Comparison of ENCODE assay signal across 29 cellular contexts in the genomic region with DNA sequence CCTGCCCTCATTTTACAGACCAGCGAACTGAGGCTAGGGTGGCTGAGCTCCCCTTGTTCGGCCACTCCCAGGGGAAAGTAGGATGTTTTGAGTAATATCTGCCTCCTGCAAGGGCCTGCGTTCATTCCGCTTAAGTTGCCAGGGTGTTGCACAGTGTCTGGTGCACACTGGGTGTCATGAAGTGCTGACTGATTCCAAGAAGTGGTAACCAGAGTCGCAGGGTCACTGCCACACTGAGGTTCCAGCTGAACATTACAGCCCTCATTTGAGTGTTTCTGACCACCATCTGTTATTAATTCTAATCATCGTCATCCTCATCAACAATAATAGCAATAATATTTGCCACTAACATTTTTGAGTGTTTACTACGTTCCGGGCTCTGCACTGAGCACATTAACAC.
"Had no signal": no experiment of that assay in that cellular context is flagged by ENCODE, and none has a peak within 500 bp of the region (broad histone marks: within the 10 kb centered on the region; RNA-seq: fewer than 3 reads in every experiment).

No MANE protein-coding gene starts in this region.

- H3K27me3 Mint-ChIP-seq: activated CD4-positive, alpha-beta memory T cell treated with anti-CD3 and anti-CD28 coated beads, Interleukin-2, amount 10 ng/mL, durations not matched to agents 7 days and 5 days; activated CD4-positive, alpha-beta T cell treated with anti-CD3 and anti-CD28 coated beads, Interleukin-2, amount 10 ng/mL, durations not matched to agents 7 days and 5 days; activated naive CD4-positive, alpha-beta T cell treated with anti-CD3 and anti-CD28 coated beads, Interleukin-2, amount 50 U/mL, for 24 hours had no signal

- H3K4me3 Mint-ChIP-seq: activated CD4-positive, alpha-beta memory T cell treated with anti-CD3 and anti-CD28 coated beads, Interleukin-2, amount 10 ng/mL, durations not matched to agents 7 days and 5 days; activated CD4-positive, alpha-beta T cell treated with anti-CD3 and anti-CD28 coated beads, Interleukin-2, amount 10 ng/mL, durations not matched to agents 7 days and 5 days; activated naive CD4-positive, alpha-beta T cell treated with anti-CD3 and anti-CD28 coated beads, Interleukin-2, amount 50 U/mL, for 24 hours; activated naive CD8-positive, alpha-beta T cell treated with anti-CD3 and anti-CD28 coated beads, Interleukin-2, amount 50 U/mL, for 24 hours; activated T-cell treated with anti-CD3 and anti-CD28 coated beads, Interleukin-2, amount 50 U/mL, for 4 hours; activated T-helper 17 cell treated with anti-CD3 and anti-CD28 coated beads, Interleukin-2, amount 50 U/mL, for 72 hours; central memory CD8-positive, alpha-beta T cell; dendritic cell treated with granulocyte-macrophage colony-stimulating factor and Interleukin-4, amounts not matched to agents 40 ng/mL and 50 ng/mL, for 4 days; natural killer cell; WTC11 had no signal

- H3K4me1 ChIP-seq: left lung, lower lobe of right lung had no signal

- FAIRE-seq: bronchial epithelial cell, endometrium, islet of Langerhans, urothelium cell line had no signal

- H3K4me1 Mint-ChIP-seq: activated CD4-positive, alpha-beta memory T cell treated with anti-CD3 and anti-CD28 coated beads, Interleukin-2, amount 10 ng/mL, durations not matched to agents 7 days and 5 days; activated CD4-positive, alpha-beta T cell treated with anti-CD3 and anti-CD28 coated beads, Interleukin-2, amount 10 ng/mL, durations not matched to agents 7 days and 5 days; activated naive CD4-positive, alpha-beta T cell treated with anti-CD3 and anti-CD28 coated beads, Interleukin-2, amount 50 U/mL, for 24 hours; activated naive CD8-positive, alpha-beta T cell treated with anti-CD3 and anti-CD28 coated beads, Interleukin-2, amount 50 U/mL, for 24 hours; activated T-helper 17 cell treated with anti-CD3 and anti-CD28 coated beads, Interleukin-2, amount 50 U/mL, for 72 hours; central memory CD8-positive, alpha-beta T cell; natural killer cell; WTC11 had no signal

- H3K9me3 ChIP-seq: esophagus squamous epithelium, left lung, lower lobe of right lung, thoracic aorta had no signal

- H3K9me3 Mint-ChIP-seq: central memory CD8-positive, alpha-beta T cell had no signal

- ATAC-seq: activated naive CD8-positive, alpha-beta T cell treated with anti-CD3 and anti-CD28 coated beads, Interleukin-2, amount 50 U/mL, for 24 hours; activated T-cell treated with anti-CD3 and anti-CD28 coated beads, Interleukin-2, amount 50 U/mL, for 4 hours; activated T-helper 17 cell treated with anti-CD3 and anti-CD28 coated beads, Interleukin-2, amount 50 U/mL, for 72 hours; left lung; lower lobe of right lung; natural killer cell; WTC11 had no signal

- H3K27me3 ChIP-seq: left lung had no signal

- H3K36me3 Mint-ChIP-seq: activated naive CD4-positive, alpha-beta T cell treated with anti-CD3 and anti-CD28 coated beads, Interleukin-2, amount 50 U/mL, for 24 hours; natural killer cell; WTC11 had no signal

- H3K27ac ChIP-seq: epithelial cell of prostate, esophagus squamous epithelium, left lung, lower lobe of right lung, thoracic aorta had no signal

- H3K27ac Mint-ChIP-seq: activated CD4-positive, alpha-beta memory T cell treated with anti-CD3 and anti-CD28 coated beads, Interleukin-2, amount 10 ng/mL, durations not matched to agents 7 days and 5 days; activated CD4-positive, alpha-beta T cell treated with anti-CD3 and anti-CD28 coated beads, Interleukin-2, amount 10 ng/mL, durations not matched to agents 7 days and 5 days; activated naive CD4-positive, alpha-beta T cell treated with anti-CD3 and anti-CD28 coated beads, Interleukin-2, amount 50 U/mL, for 24 hours; activated naive CD8-positive, alpha-beta T cell treated with anti-CD3 and anti-CD28 coated beads, Interleukin-2, amount 50 U/mL, for 24 hours; activated T-helper 17 cell treated with anti-CD3 and anti-CD28 coated beads, Interleukin-2, amount 50 U/mL, for 72 hours; dendritic cell treated with granulocyte-macrophage colony-stimulating factor and Interleukin-4, amounts not matched to agents 40 ng/mL and 50 ng/mL, for 4 days; natural killer cell; WTC11 had no signal

- H3K4me3 ChIP-seq: esophagus squamous epithelium, left lung, lower lobe of right lung, thoracic aorta had no signal

- H3K36me3 ChIP-seq: esophagus squamous epithelium, left lung, lower lobe of right lung, thoracic aorta had no signal

- DNase-seq: activated CD4-positive, alpha-beta memory T cell treated with anti-CD3 and anti-CD28 coated beads, Interleukin-2, amount 10 ng/mL, durations not matched to agents 7 days and 5 days; activated CD4-positive, alpha-beta T cell treated with anti-CD3 and anti-CD28 coated beads for 1 hour; activated CD4-positive, alpha-beta T cell treated with anti-CD3 and anti-CD28 coated beads, Interleukin-2, amount 10 ng/mL, durations not matched to agents 7 days and 5 days; activated gamma-delta T cell treated with Interleukin-2 at 50 U/mL for 16 hours; activated naive CD8-positive, alpha-beta T cell treated with anti-CD3 and anti-CD28 coated beads, Interleukin-2, amount 50 U/mL, for 24 hours; activated T-cell treated with anti-CD3 and anti-CD28 coated beads, Interleukin-2, amount 50 U/mL, for 4 hours; esophagus squamous epithelium; foreskin melanocyte; glutamatergic neuron; left lung; lower lobe of right lung; mesendoderm; natural killer cell; stimulated activated CD4-positive, alpha-beta T cell treated with anti-CD3 and anti-CD28 coated beads, Interleukin-12 subunit alpha, Interleukin-12 subunit beta, amount 100 ng/mL, for 4 hours; stimulated activated CD4-positive, alpha-beta T cell treated with anti-CD3 and anti-CD28 coated beads, Interleukin-4, amount 100 ng/mL, for 1 hour; stimulated activated naive CD8-positive, alpha-beta T cell treated with anti-CD3 and anti-CD28 coated beads, Interleukin-15, Interleukin-2, amounts not matched to agents 100 U/mL and 50 U/mL, for 24 hours; T-helper 2 cell; trophoblast cell had no signal
